In the genomic region with DNA sequence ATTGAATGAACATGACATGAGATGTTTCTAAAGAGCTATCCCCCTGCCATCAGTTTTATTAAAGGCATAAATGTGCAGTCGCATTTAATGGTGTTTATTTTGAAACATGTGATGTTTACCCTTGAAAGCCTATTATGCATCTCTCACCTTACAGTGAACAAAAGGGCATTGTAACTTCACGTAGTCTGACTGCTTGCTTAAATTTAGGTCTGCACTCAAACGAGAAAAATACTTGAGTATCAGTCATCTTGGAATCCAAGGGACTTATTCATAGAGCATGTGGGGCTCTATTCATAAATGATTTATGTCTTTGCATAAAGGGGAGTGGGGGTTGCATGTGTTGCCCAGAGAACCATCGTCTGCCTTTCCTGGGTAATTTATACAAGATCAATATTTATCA, we compare ENCODE assay signal across 1 cellular context.
TF ChIP-seq lines count a peak whose summit lies in the region.

No MANE protein-coding gene starts in this region.

TF ChIP-seq in GM23338, 12 proteins besides CTCF, POLR2A, EP300 and RAD21 (continued from another document):
- TF ChIP-seq, protein P1, sequence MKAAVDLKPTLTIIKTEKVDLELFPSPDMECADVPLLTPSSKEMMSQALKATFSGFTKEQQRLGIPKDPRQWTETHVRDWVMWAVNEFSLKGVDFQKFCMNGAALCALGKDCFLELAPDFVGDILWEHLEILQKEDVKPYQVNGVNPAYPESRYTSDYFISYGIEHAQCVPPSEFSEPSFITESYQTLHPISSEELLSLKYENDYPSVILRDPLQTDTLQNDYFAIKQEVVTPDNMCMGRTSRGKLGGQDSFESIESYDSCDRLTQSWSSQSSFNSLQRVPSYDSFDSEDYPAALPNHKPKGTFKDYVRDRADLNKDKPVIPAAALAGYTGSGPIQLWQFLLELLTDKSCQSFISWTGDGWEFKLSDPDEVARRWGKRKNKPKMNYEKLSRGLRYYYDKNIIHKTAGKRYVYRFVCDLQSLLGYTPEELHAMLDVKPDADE (IDR thresholded peaks at IDR 0.05): no peak
- no peak for TF ChIP-seq NANOG (IDR thresholded peaks at IDR 0.05; ENCODE audit: borderline replicate concordance)
- no peak for TF ChIP-seq ZNF114 (CRISPR knock-in tag; IDR thresholded peaks at IDR 0.05)
- no peak for TF ChIP-seq STAT1 (IDR thresholded peaks at IDR 0.05; ENCODE audit: unreplicated experiment)
- TF ChIP-seq, protein P2, sequence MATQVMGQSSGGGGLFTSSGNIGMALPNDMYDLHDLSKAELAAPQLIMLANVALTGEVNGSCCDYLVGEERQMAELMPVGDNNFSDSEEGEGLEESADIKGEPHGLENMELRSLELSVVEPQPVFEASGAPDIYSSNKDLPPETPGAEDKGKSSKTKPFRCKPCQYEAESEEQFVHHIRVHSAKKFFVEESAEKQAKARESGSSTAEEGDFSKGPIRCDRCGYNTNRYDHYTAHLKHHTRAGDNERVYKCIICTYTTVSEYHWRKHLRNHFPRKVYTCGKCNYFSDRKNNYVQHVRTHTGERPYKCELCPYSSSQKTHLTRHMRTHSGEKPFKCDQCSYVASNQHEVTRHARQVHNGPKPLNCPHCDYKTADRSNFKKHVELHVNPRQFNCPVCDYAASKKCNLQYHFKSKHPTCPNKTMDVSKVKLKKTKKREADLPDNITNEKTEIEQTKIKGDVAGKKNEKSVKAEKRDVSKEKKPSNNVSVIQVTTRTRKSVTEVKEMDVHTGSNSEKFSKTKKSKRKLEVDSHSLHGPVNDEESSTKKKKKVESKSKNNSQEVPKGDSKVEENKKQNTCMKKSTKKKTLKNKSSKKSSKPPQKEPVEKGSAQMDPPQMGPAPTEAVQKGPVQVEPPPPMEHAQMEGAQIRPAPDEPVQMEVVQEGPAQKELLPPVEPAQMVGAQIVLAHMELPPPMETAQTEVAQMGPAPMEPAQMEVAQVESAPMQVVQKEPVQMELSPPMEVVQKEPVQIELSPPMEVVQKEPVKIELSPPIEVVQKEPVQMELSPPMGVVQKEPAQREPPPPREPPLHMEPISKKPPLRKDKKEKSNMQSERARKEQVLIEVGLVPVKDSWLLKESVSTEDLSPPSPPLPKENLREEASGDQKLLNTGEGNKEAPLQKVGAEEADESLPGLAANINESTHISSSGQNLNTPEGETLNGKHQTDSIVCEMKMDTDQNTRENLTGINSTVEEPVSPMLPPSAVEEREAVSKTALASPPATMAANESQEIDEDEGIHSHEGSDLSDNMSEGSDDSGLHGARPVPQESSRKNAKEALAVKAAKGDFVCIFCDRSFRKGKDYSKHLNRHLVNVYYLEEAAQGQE (IDR thresholded peaks at IDR 0.05; ENCODE audit: unreplicated experiment): no peak
TF ChIP-seq in GM23338: peak in this region for 0.
